In the genomic region with DNA sequence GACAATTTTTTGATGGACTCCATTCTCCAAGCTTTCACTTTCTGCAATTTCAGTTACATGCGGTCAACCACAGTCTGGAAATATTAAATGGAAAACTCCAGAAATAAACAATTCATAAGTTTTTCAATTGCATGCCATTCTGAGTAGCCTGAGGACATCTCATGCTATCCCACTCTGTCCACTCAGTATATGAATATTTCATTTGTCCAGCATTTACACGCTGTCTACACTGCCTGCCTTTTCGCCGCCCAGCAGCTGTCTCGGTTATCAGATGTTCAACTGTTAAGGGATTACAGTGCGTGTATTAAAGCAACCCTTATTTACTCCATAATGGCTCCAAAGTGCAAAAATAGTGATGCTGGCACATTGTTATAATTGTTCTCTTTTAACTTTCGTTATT, we compare ENCODE assay signal across 24 cellular contexts.
"Had no signal": no experiment of that assay in that cellular context is flagged by ENCODE, and none has a peak within 500 bp of the region (broad histone marks: within the 10 kb centered on the region; RNA-seq: fewer than 3 reads in every experiment).

No MANE protein-coding gene starts in this region.

- ATAC-seq: activated CD8-positive, alpha-beta memory T cell treated with anti-CD3 and anti-CD28 coated beads, Interleukin-2, amount 10 ng/mL, durations not matched to agents 7 days and 5 days; PC-3; T-helper 17 cell; WTC11 had no signal

- H3K36me3 ChIP-seq: breast epithelium had no signal

- H3K4me1 Mint-ChIP-seq: activated naive CD4-positive, alpha-beta T cell treated with anti-CD3 and anti-CD28 coated beads, Interleukin-2, amount 50 U/mL, for 24 hours; T-helper 17 cell had no signal

- H3K27ac Mint-ChIP-seq: activated CD4-positive, alpha-beta T cell treated with anti-CD3 and anti-CD28 coated beads, Interleukin-2, amount 10 ng/mL, durations not matched to agents 24 days and 14 days; activated CD8-positive, alpha-beta memory T cell treated with anti-CD3 and anti-CD28 coated beads, Interleukin-2, amount 10 ng/mL, durations not matched to agents 7 days and 5 days; activated naive CD4-positive, alpha-beta T cell treated with anti-CD3 and anti-CD28 coated beads, Interleukin-2, amount 50 U/mL, for 24 hours; activated T-cell treated with anti-CD3 and anti-CD28 coated beads, Interleukin-2, amount 50 U/mL, for 24 hours; activated T-helper 1 cell treated with anti-CD3 and anti-CD28 coated beads, Interleukin-12 subunit alpha, Interleukin-12 subunit beta, Interleukin-2, Interleukin-4 antibody, amounts not matched to agents 30 ng/mL and 10 ng/mL and 1 ng/mL, durations not matched to agents 14 hours and 24 hours and 36 hours; T-helper 17 cell; WTC11 had no signal

- H3K36me3 Mint-ChIP-seq: activated naive CD4-positive, alpha-beta T cell treated with anti-CD3 and anti-CD28 coated beads, Interleukin-2, amount 50 U/mL, for 24 hours; WTC11 had no signal

- DNase-seq: activated CD4-positive, alpha-beta T cell treated with anti-CD3 and anti-CD28 coated beads for 1 hour; activated CD4-positive, alpha-beta T cell treated with anti-CD3 and anti-CD28 coated beads, Interleukin-2, amount 10 ng/mL, durations not matched to agents 24 days and 14 days; activated CD4-positive, alpha-beta T cell treated with anti-CD3 and anti-CD28 coated beads, Interleukin-2, amount 50 U/mL, for 48 hours; activated CD8-positive, alpha-beta memory T cell treated with anti-CD3 and anti-CD28 coated beads, Interleukin-2, amount 10 ng/mL, durations not matched to agents 7 days and 5 days; activated effector memory CD4-positive, alpha-beta T cell treated with Interleukin-2 at 50 U/mL for 16 hours; activated naive CD4-positive, alpha-beta T cell; activated T-cell treated with anti-CD3 and anti-CD28 coated beads, Interleukin-2, amount 50 U/mL, for 24 hours; aorta; caudate nucleus; KBM-7; NCI-H1048; NCI-H146; NCI-H187 treated with DMSO at 0.1 percent for 48 hours; NCI-H2081 treated with DMSO at 0.1 percent for 48 hours; NCI-H510A; NCI-H526 treated with DMSO at 0.1 percent for 48 hours; PC-3; SIG-M5; T-helper 17 cell; T-helper 9 cell had no signal

- H3K27ac ChIP-seq: breast epithelium had no signal

- H3K4me3 Mint-ChIP-seq: activated CD4-positive, alpha-beta T cell treated with anti-CD3 and anti-CD28 coated beads, Interleukin-2, amount 10 ng/mL, durations not matched to agents 24 days and 14 days; activated CD8-positive, alpha-beta memory T cell treated with anti-CD3 and anti-CD28 coated beads, Interleukin-2, amount 10 ng/mL, durations not matched to agents 7 days and 5 days; activated naive CD4-positive, alpha-beta T cell treated with anti-CD3 and anti-CD28 coated beads, Interleukin-2, amount 50 U/mL, for 24 hours; activated T-cell treated with anti-CD3 and anti-CD28 coated beads, Interleukin-2, amount 50 U/mL, for 24 hours; activated T-helper 1 cell treated with anti-CD3 and anti-CD28 coated beads, Interleukin-12 subunit alpha, Interleukin-12 subunit beta, Interleukin-2, Interleukin-4 antibody, amounts not matched to agents 30 ng/mL and 10 ng/mL and 1 ng/mL, durations not matched to agents 14 hours and 24 hours and 36 hours; T-helper 17 cell; WTC11 had no signal

- H3K9me3 ChIP-seq: breast epithelium had no signal

- H3K9me3 Mint-ChIP-seq: activated naive CD4-positive, alpha-beta T cell treated with anti-CD3 and anti-CD28 coated beads, Interleukin-2, amount 50 U/mL, for 24 hours; activated T-cell treated with anti-CD3 and anti-CD28 coated beads, Interleukin-2, amount 50 U/mL, for 24 hours; activated T-helper 1 cell treated with anti-CD3 and anti-CD28 coated beads, Interleukin-12 subunit alpha, Interleukin-12 subunit beta, Interleukin-2, Interleukin-4 antibody, amounts not matched to agents 30 ng/mL and 10 ng/mL and 1 ng/mL, durations not matched to agents 14 hours and 24 hours and 36 hours had no signal

- H3K27me3 ChIP-seq: breast epithelium had no signal

- H3K4me3 ChIP-seq: breast epithelium had no signal

- H3K4me1 ChIP-seq: breast epithelium had no signal
